Comparison of ENCODE assay signal across 16 cellular contexts in the genomic region with DNA sequence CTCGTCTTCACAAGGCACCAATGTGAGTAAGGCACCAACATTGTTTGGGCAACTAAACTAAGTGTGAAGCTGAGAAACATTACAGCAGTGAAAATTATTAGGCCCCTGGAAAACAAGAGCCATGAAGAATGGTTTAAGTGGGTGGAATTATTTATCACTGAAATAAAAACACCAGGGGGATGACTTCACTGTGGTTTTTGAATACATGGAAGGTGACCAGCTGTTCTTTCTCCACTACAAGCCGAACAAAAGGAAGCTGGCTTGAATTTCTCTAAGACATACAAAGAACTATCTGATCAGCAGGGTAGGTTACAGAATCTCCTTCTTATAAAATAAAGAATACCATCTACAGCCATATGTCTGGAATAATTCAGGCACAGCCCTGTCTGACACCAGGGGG.
DNase-seq lines count a peak whose midpoint lies in the region; TF ChIP-seq lines count a peak whose summit lies in the region.
"Had no signal": no experiment of that assay in that cellular context is flagged by ENCODE, and none has a peak within 500 bp of the region (broad histone marks: within the 10 kb centered on the region; RNA-seq: fewer than 3 reads in every experiment).

No MANE protein-coding gene starts in this region.

- no peaks in the 10 kb centered on the region for H3K27me3 ChIP-seq in adipocyte (replicated peaks; ENCODE audit: control insufficient read depth, insufficient read depth, low read length)

- H3K4me1 ChIP-seq in adipocyte (ENCODE audit: control insufficient read depth, insufficient read depth, low read length), result peaks cover 46% of the 10 kb centered on the region
- H3K4me1 ChIP-seq: prostate gland had no signal

- no peaks in the 10 kb centered on the region for H3K36me3 ChIP-seq in adipocyte (ENCODE audit: control insufficient read depth, insufficient read depth, low read length, severe bottlenecking)
- H3K36me3 ChIP-seq: prostate gland had no signal

- peak; percentile 78 for DNase-seq in AG10803 (ENCODE audit: low read depth)
- peak; percentile 26 for DNase-seq in adipocyte (ENCODE audit: low read depth)
- peak; percentile 69 for DNase-seq in fibroblast of pulmonary artery (ENCODE audit: low read depth)
- DNase-seq in non-pigmented ciliary epithelial cell (ENCODE audit: low read depth), result peak; percentile 45
- DNase-seq in superior temporal gyrus (ENCODE audit: extremely low spot score), result no peak
- DNase-seq in NCI-H2107 (lab: John Stamatoyannopoulos, UW), result no peak
- DNase-seq in Ammon's horn (ENCODE audit: low spot score), result no peak
- DNase-seq in activated CD4-positive, alpha-beta T cell treated with anti-CD3 and anti-CD28 coated beads, Interleukin-2, amount 50 U/mL, for 48 hours, result no peak
- DNase-seq: activated CD4-positive, CD25-positive, alpha-beta regulatory T cell treated with anti-CD3 and anti-CD28 coated beads, Interleukin-2, amount 50 U/mL, for 72 hours; activated gamma-delta T cell treated with Interleukin-2 at 50 U/mL for 16 hours; anterior cingulate cortex; GDM1; KBM-7; NCI-H446 treated with DMSO at 0.1 percent for 48 hours; stimulated activated naive CD8-positive, alpha-beta T cell treated with anti-CD3 and anti-CD28 coated beads, Interleukin-15, amount 100 ng/mL, for 72 hours had no signal

- no peak overlapping the region for H3K4me3 ChIP-seq in AG10803 (ENCODE audit: low read length)
- no peak overlapping the region for H3K4me3 ChIP-seq in adipocyte (ENCODE audit: low read length)
- H3K4me3 ChIP-seq in fibroblast of pulmonary artery (replicated peaks; ENCODE audit: low read depth, low read length), result no peak overlapping the region
- H3K4me3 ChIP-seq: prostate gland had no signal

- TF ChIP-seq CTCF in AG10803 (conservative IDR thresholded peaks at IDR 0.05; ENCODE audit: low read length), result peak; percentile 4; the same call in 1 of the 2 replicates
- TF ChIP-seq CTCF in fibroblast of pulmonary artery (IDR thresholded peaks at IDR 0.05; ENCODE audit: low read length, missing control alignments), result no peak

- H3K9ac ChIP-seq in adipocyte (ENCODE audit: low read length), result peak overlapping the region; percentile 13

- H3K9me3 ChIP-seq in adipocyte (ENCODE audit: control insufficient read depth, low read length), result no peaks in the 10 kb centered on the region
- H3K9me3 ChIP-seq: prostate gland had no signal

Comparison
In these comparisons a context has a peak if more than half of its experiments do, and no peak if none do; other contexts are left out.
1. DNase-seq: peak in AG10803 (single experiment), adipocyte (single experiment), fibroblast of pulmonary artery (single experiment) and non-pigmented ciliary epithelial cell (single experiment); none in superior temporal gyrus (single experiment), NCI-H2107 (single experiment), Ammon's horn (single experiment) and activated CD4-positive, alpha-beta T cell treated with anti-CD3 and anti-CD28 coated beads, Interleukin-2, amount 50 U/mL, for 48 hours (0 of 2).